Comparison of ENCODE assay signal across 17 cellular contexts in the genomic region with DNA sequence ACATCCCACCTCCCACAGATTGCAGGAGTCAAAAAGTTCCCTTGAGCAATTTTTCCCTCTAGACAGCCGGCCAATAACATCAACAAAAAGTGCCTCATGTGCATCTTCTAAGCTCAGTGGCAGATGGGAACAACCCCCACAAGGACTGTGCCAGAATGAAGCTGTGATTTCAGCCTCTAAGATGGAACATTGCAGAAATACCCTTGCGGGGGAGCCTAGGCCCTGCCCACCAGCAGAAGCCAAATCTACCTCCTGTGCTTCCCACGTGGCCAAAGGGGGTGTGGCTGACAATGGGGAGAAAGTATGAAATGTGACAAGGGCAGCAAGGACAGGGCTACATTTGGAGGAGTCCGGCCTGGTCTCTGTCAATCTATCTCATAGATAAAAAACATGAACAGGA.
"Had no signal": no experiment of that assay in that cellular context is flagged by ENCODE, and none has a peak within 500 bp of the region (broad histone marks: within the 10 kb centered on the region; RNA-seq: fewer than 3 reads in every experiment).

No MANE protein-coding gene starts in this region.

- H3K4me1 Mint-ChIP-seq: activated B cell treated with CpG ODN at 0.5 μM for 24 hours; activated naive CD4-positive, alpha-beta T cell treated with anti-CD3 and anti-CD28 coated beads, Interleukin-2, amount 10 ng/mL, durations not matched to agents 7 days and 5 days; activated naive CD8-positive, alpha-beta T cell treated with anti-CD3 and anti-CD28 coated beads, Interleukin-2, amount 10 ng/mL, durations not matched to agents 7 days and 5 days; naive thymus-derived CD4-positive, alpha-beta T cell had no signal

- H3K27ac Mint-ChIP-seq: activated B cell treated with CpG ODN at 0.5 μM for 24 hours; activated naive CD4-positive, alpha-beta T cell treated with anti-CD3 and anti-CD28 coated beads, Interleukin-2, amount 10 ng/mL, durations not matched to agents 7 days and 5 days; activated naive CD8-positive, alpha-beta T cell treated with anti-CD3 and anti-CD28 coated beads, Interleukin-2, amount 10 ng/mL, durations not matched to agents 7 days and 5 days; endodermal cell; mesothelial cell of epicardium had no signal

- H3K36me3 Mint-ChIP-seq: activated naive CD4-positive, alpha-beta T cell treated with anti-CD3 and anti-CD28 coated beads, Interleukin-2, amount 10 ng/mL, durations not matched to agents 7 days and 5 days; activated naive CD8-positive, alpha-beta T cell treated with anti-CD3 and anti-CD28 coated beads, Interleukin-2, amount 10 ng/mL, durations not matched to agents 7 days and 5 days; mesothelial cell of epicardium; naive thymus-derived CD4-positive, alpha-beta T cell had no signal

- H3K9me3 Mint-ChIP-seq: activated B cell treated with CpG ODN at 0.5 μM for 24 hours; activated naive CD4-positive, alpha-beta T cell treated with anti-CD3 and anti-CD28 coated beads, Interleukin-2, amount 10 ng/mL, durations not matched to agents 7 days and 5 days; activated naive CD8-positive, alpha-beta T cell treated with anti-CD3 and anti-CD28 coated beads, Interleukin-2, amount 10 ng/mL, durations not matched to agents 7 days and 5 days; endodermal cell; mesothelial cell of epicardium; naive thymus-derived CD4-positive, alpha-beta T cell had no signal

- ATAC-seq: esophagus mucosa; heart right ventricle; naive thymus-derived CD4-positive, alpha-beta T cell; right cardiac atrium had no signal

- DNase-seq: activated B cell treated with CpG ODN at 0.5 μM for 24 hours; activated effector memory CD4-positive, alpha-beta T cell treated with anti-CD3 and anti-CD28 coated beads, Interleukin-2, amount 50 U/mL, for 16 hours; activated naive CD4-positive, alpha-beta T cell treated with anti-CD3 and anti-CD28 coated beads, Interleukin-2, amount 10 ng/mL, durations not matched to agents 7 days and 5 days; activated naive CD8-positive, alpha-beta T cell treated with anti-CD3 and anti-CD28 coated beads, Interleukin-2, amount 10 ng/mL, durations not matched to agents 7 days and 5 days; amniotic stem cell; endodermal cell; foreskin keratinocyte; heart right ventricle; naive thymus-derived CD4-positive, alpha-beta T cell; right cardiac atrium; stimulated activated CD4-positive, alpha-beta T cell treated with anti-CD3 and anti-CD28 coated beads, Interleukin-15, amount 100 ng/mL, for 24 hours; stimulated activated CD4-positive, alpha-beta T cell treated with anti-CD3 and anti-CD28 coated beads, Interleukin-2, amount 100 ng/mL, for 24 hours; stimulated activated naive CD4-positive, alpha-beta T cell; testis; transverse colon had no signal

- H3K4me3 Mint-ChIP-seq: activated B cell treated with CpG ODN at 0.5 μM for 24 hours; activated naive CD4-positive, alpha-beta T cell treated with anti-CD3 and anti-CD28 coated beads, Interleukin-2, amount 10 ng/mL, durations not matched to agents 7 days and 5 days; activated naive CD8-positive, alpha-beta T cell treated with anti-CD3 and anti-CD28 coated beads, Interleukin-2, amount 10 ng/mL, durations not matched to agents 7 days and 5 days; endodermal cell; mesothelial cell of epicardium; naive thymus-derived CD4-positive, alpha-beta T cell had no signal

- H3K27me3 Mint-ChIP-seq: activated B cell treated with CpG ODN at 0.5 μM for 24 hours; activated naive CD4-positive, alpha-beta T cell treated with anti-CD3 and anti-CD28 coated beads, Interleukin-2, amount 10 ng/mL, durations not matched to agents 7 days and 5 days had no signal
